Comparison of ENCODE assay signal across 8 cellular contexts in genomic region chr19:8525401-8525684, GRCh38. TPM values are rescaled to one million over a fixed set of nuclear protein-coding genes. Genes with fewer than 3 reads are reported as not detected.
A peak's percentile ranks its signal among the peaks of the same experiment; 100 is the strongest.
DNase-seq lines count a peak whose midpoint lies in the region; ATAC-seq and TF ChIP-seq lines count a peak whose summit lies in the region.

No MANE protein-coding gene starts in this region.

- peaks cover 4 to 13% of the 10 kb centered on the region in 2 donors for H3K36me3 Mint-ChIP-seq in activated T-cell treated with anti-CD3 and anti-CD28 coated beads, Interleukin-2, amount 50 U/mL, for 72 hours (ENCODE audit: insufficient read depth in 2 of 2)

- no peaks in the 10 kb centered on the region for H3K27me3 Mint-ChIP-seq in activated T-cell treated with anti-CD3 and anti-CD28 coated beads, Interleukin-2, amount 50 U/mL, for 72 hours (ENCODE audit: low read depth)

- peak; percentile 13 for TF ChIP-seq CTCF in GM12865 (IDR thresholded peaks at IDR 0.05; ENCODE audit: insufficient read depth, low read depth, low read length, missing control alignments)
- peak in 2 of 5 experiments; percentile 15 for TF ChIP-seq CTCF in gastrocnemius medialis (IDR thresholded peaks at IDR 0.05 in 4 of 5, conservative IDR thresholded peaks at IDR 0.05 in 1 of 5)

- no peaks in the 10 kb centered on the region for H3K36me3 ChIP-seq in adipocyte (ENCODE audit: control insufficient read depth, insufficient read depth, low read length, severe bottlenecking)
- no peaks in the 10 kb centered on the region for H3K36me3 ChIP-seq in gastrocnemius medialis

- H3K27me3 ChIP-seq in adipocyte (replicated peaks; ENCODE audit: control insufficient read depth, insufficient read depth, low read length) (no peaks in the 10 kb centered on the region), gastrocnemius medialis (peaks cover 0 to 12% (median 5%) of the 10 kb centered on the region in 3 donors)

- no peak overlapping the region for H3K27ac Mint-ChIP-seq in activated T-cell treated with anti-CD3 and anti-CD28 coated beads, Interleukin-2, amount 50 U/mL, for 72 hours

- ATAC-seq in gastrocnemius medialis (no peak), HG03025 (IDR thresholded peaks at IDR 0.05; ENCODE audit: low FRiP score, unreplicated experiment) (no peak)
- no peak for ATAC-seq in activated T-cell treated with anti-CD3 and anti-CD28 coated beads, Interleukin-2, amount 50 U/mL, for 72 hours (replicated peaks in 1 of 2)

- no peak overlapping the region for H3K4me3 Mint-ChIP-seq in activated T-cell treated with anti-CD3 and anti-CD28 coated beads, Interleukin-2, amount 50 U/mL, for 72 hours

- H3K27ac ChIP-seq in gastrocnemius medialis: peak overlapping the region; percentile 62 to 85 (median 72)

- H3K4me1 ChIP-seq in adipocyte (ENCODE audit: control insufficient read depth, insufficient read depth, low read length) (peaks cover 7% of the 10 kb centered on the region), gastrocnemius medialis (peaks cover 0 to 7% of the 10 kb centered on the region in 2 donors)

- H3K9me3 ChIP-seq in adipocyte (ENCODE audit: control insufficient read depth, low read length) (no peaks in the 10 kb centered on the region), gastrocnemius medialis (no peaks in the 10 kb centered on the region)

- in situ Hi-C loops in gastrocnemius medialis (cut with MboI; ENCODE audit: low sequenced_read_pairs in 4 of 4): no loop called here

- H3K9ac ChIP-seq in adipocyte (ENCODE audit: low read length): peak overlapping the region; percentile 94

- TF ChIP-seq POLR2A in gastrocnemius medialis (IDR thresholded peaks at IDR 0.05): peak; percentile 17 to 19

- no peaks in the 10 kb centered on the region for H3K9me3 Mint-ChIP-seq in activated T-cell treated with anti-CD3 and anti-CD28 coated beads, Interleukin-2, amount 50 U/mL, for 72 hours

- DNase-seq in GM12865 (ENCODE audit: low read depth): no peak
- no peak for DNase-seq in adipocyte (ENCODE audit: low read depth)
- DNase-seq in iPS DF 19.7 (ENCODE audit: low read depth, low spot score): peak; percentile 96
- no peak for DNase-seq in gastrocnemius medialis
- no peak for DNase-seq in activated T-cell treated with anti-CD3 and anti-CD28 coated beads, Interleukin-2, amount 50 U/mL, for 72 hours
- DNase-seq in NCI-H1105 treated with DMSO at 0.1 percent for 48 hours (lab: John Stamatoyannopoulos, UW): no peak
- DNase-seq in dedifferentiated amniotic fluid mesenchymal stem cell (ENCODE audit: extremely low spot score): no peak

- no peaks in the 10 kb centered on the region for H3K4me1 Mint-ChIP-seq in activated T-cell treated with anti-CD3 and anti-CD28 coated beads, Interleukin-2, amount 50 U/mL, for 72 hours (ENCODE audit: low read depth)

- intact Hi-C loops in gastrocnemius medialis (cut with DNase I; ENCODE audit: low total_unique reads): no loop called here

- H3K4me3 ChIP-seq in GM12865 (ENCODE audit: low read depth, low read length): peak overlapping the region; percentile 2
- peak overlapping the region; percentile 92 for H3K4me3 ChIP-seq in adipocyte (ENCODE audit: low read length)
- H3K4me3 ChIP-seq in gastrocnemius medialis: peak overlapping the region; percentile 49 to 88 (median 75)

RNA-seq across cellular contexts. Expression of gene ZNF414, which starts 11.4 kb away (rescaled TPM):
- total RNA-seq in gastrocnemius medialis: 10 to 100 TPM in 1 of 4 donors, 1 to 10 TPM in 3; 4.7 to 13.3 (median 6.9) TPM
- 10 to 100 TPM; 25.7 to 29.9 TPM for total RNA-seq in activated T-cell treated with anti-CD3 and anti-CD28 coated beads, Interleukin-2, amount 50 U/mL, for 72 hours

RNA-seq across cellular contexts. Expression of gene PRAM1, which starts 22.9 kb away (rescaled TPM):
- total RNA-seq in gastrocnemius medialis: under 1 TPM in 2 of 4 donors, not detected in 2; 0.16 to 0.27 TPM
- 1 to 10 TPM; 1.3 to 1.9 TPM for total RNA-seq in activated T-cell treated with anti-CD3 and anti-CD28 coated beads, Interleukin-2, amount 50 U/mL, for 72 hours

RNA-seq across cellular contexts. Expression of gene MYO1F, which starts 51.9 kb away (rescaled TPM):
- total RNA-seq in gastrocnemius medialis: 1 to 10 TPM in 3 of 4 donors, under 1 TPM in 1; 0.24 to 4.0 (median 1.8) TPM
- 10 to 100 TPM; 23.3 to 54.1 TPM for total RNA-seq in activated T-cell treated with anti-CD3 and anti-CD28 coated beads, Interleukin-2, amount 50 U/mL, for 72 hours

Comparison
In these comparisons a context has a peak if more than half of its experiments do, and no peak if none do; other contexts are left out.
1. H3K4me3 ChIP-seq: peak in every context shown above with its lines; median percentile 92 in adipocyte; 75 in gastrocnemius medialis; 2 in GM12865.
2. RNA of gene MYO1F, which starts 51.9 kb away (total RNA-seq): 23.3 to 54.1 TPM in activated T-cell treated with anti-CD3 and anti-CD28 coated beads, Interleukin-2, amount 50 U/mL, for 72 hours; 0.24 to 4.0 TPM in gastrocnemius medialis; every median in the first group is over 4 times any median in the second.